In genomic region chr3:7144696-7145308, GRCh38 we compare ENCODE assay signal across 8 cellular contexts.
DNase-seq lines count a peak whose midpoint lies in the region; ATAC-seq and TF ChIP-seq lines count a peak whose summit lies in the region.

No MANE protein-coding gene starts in this region.

- no peaks in the 10 kb centered on the region for H4K20me1 ChIP-seq in Loucy (ENCODE audit: insufficient read depth, low read length, poor library complexity, severe bottlenecking)

- 77% methylated on average over 8 of the region's 8 CpGs for WGBS in esophagus muscularis mucosa
- WGBS in thyroid gland, 2 donors, result 77 to 78% methylated on average over 8 of the region's 8 CpGs

- no peak for TF ChIP-seq EP300 in esophagus muscularis mucosa (IDR thresholded peaks at IDR 0.05)

- TF ChIP-seq POLR2A in esophagus muscularis mucosa (IDR thresholded peaks at IDR 0.05; ENCODE audit: low read depth) (no peak), thyroid gland (IDR thresholded peaks at IDR 0.05) (no peak)

- no peaks in the 10 kb centered on the region for H3K36me3 ChIP-seq in Loucy (ENCODE audit: insufficient read depth, low read length)
- no peaks in the 10 kb centered on the region for H3K36me3 ChIP-seq in esophagus muscularis mucosa
- H3K36me3 ChIP-seq in thyroid gland, result no peaks in the 10 kb centered on the region

- peak; percentile 80 for TF ChIP-seq CTCF in Loucy (conservative IDR thresholded peaks at IDR 0.05; ENCODE audit: low read length)
- TF ChIP-seq CTCF in esophagus muscularis mucosa (IDR thresholded peaks at IDR 0.05), result peak in 1 of 3 experiments; percentile 32
- TF ChIP-seq CTCF in thyroid gland (IDR thresholded peaks at IDR 0.05), result peak in 3 of 6 experiments; percentile 19 to 33 (median 21)

- H3K27me3 ChIP-seq in Loucy (ENCODE audit: insufficient read depth, low read length, poor library complexity, severe bottlenecking), result no peaks in the 10 kb centered on the region
- no peaks in the 10 kb centered on the region for H3K27me3 ChIP-seq in esophagus muscularis mucosa
- no peaks in the 10 kb centered on the region for H3K27me3 ChIP-seq in thyroid gland

- no peaks in the 10 kb centered on the region for H3K79me2 ChIP-seq in Loucy (ENCODE audit: insufficient read depth, low read length)

- H3K4me2 ChIP-seq in Loucy (ENCODE audit: low read depth, low read length, poor library complexity, severe bottlenecking), result no peak overlapping the region

- DNase-seq in AML-193 (lab: John Stamatoyannopoulos, UW) (peak; percentile 5 to 14), epithelial cell of prostate (ENCODE audit: low read depth, low spot score) (peak; percentile 1), esophagus muscularis mucosa (ENCODE audit: extremely low spot score) (no peak), thyroid gland (no peak), COR-L47 (lab: John Stamatoyannopoulos, UW) (no peak), medulla oblongata (ENCODE audit: extremely low spot score) (no peak)

- H3K27ac ChIP-seq in epithelial cell of prostate, result no peak overlapping the region
- H3K27ac ChIP-seq in esophagus muscularis mucosa (replicated peaks in 1 of 4), result no peak overlapping the region
- no peak overlapping the region for H3K27ac ChIP-seq in thyroid gland

- H3K4me3 ChIP-seq in Loucy (ENCODE audit: low read length, poor library complexity, severe bottlenecking), result no peak overlapping the region
- no peak overlapping the region for H3K4me3 ChIP-seq in esophagus muscularis mucosa
- no peak overlapping the region for H3K4me3 ChIP-seq in thyroid gland (replicated peaks in 1 of 3)

- H3K4me1 ChIP-seq in Loucy (ENCODE audit: insufficient read depth, low read length, poor library complexity, severe bottlenecking) (no peaks in the 10 kb centered on the region), esophagus muscularis mucosa (no peaks in the 10 kb centered on the region), thyroid gland (peaks cover 5% of the 10 kb centered on the region in 2 donors)

- H3F3A ChIP-seq in Loucy (ENCODE audit: low read depth), result no peaks in the 10 kb centered on the region

- H3K9me3 ChIP-seq in Loucy (ENCODE audit: insufficient read depth, low read depth, low read length) (no peaks in the 10 kb centered on the region), esophagus muscularis mucosa (no peaks in the 10 kb centered on the region), thyroid gland (no peaks in the 10 kb centered on the region)

- no peaks in the 10 kb centered on the region for H3K9me2 ChIP-seq in Loucy (replicated peaks; ENCODE audit: low read depth, low read length)

- intact Hi-C loops in esophagus muscularis mucosa (cut with DNase I) (no loop called here), thyroid gland (cut with DNase I) (no loop called here)

- H2AFZ ChIP-seq in Loucy (ENCODE audit: low read length), result peak overlapping the region; percentile 23; the same call in 1 of the 2 replicates

- H3K9ac ChIP-seq in Loucy (ENCODE audit: low read depth, low read length, poor library complexity, severe bottlenecking), result no peak overlapping the region

- peak; percentile 75 for ATAC-seq in GM19043 (IDR thresholded peaks at IDR 0.05; ENCODE audit: low read depth, unreplicated experiment)

Comparison
In these comparisons a context has a peak if more than half of its experiments do, and no peak if none do; other contexts are left out.
1. DNase-seq: peak in AML-193 (2 of 2) and epithelial cell of prostate (single experiment); none in esophagus muscularis mucosa (single experiment), thyroid gland (0 of 2), COR-L47 (single experiment) and medulla oblongata (single experiment).